Comparison of ENCODE assay signal across 29 cellular contexts in genomic region chr5:56340196-56340980, GRCh38.
"Had no signal": no experiment of that assay in that cellular context is flagged by ENCODE, and none has a peak within 500 bp of the region (broad histone marks: within the 10 kb centered on the region; RNA-seq: fewer than 3 reads in every experiment).

No MANE protein-coding gene starts in this region.

- H3K9me3 ChIP-seq: adrenal gland, tibial nerve had no signal

- H3K27ac Mint-ChIP-seq: activated CD4-positive, alpha-beta memory T cell treated with anti-CD3 and anti-CD28 coated beads for 36 hours; activated CD4-positive, alpha-beta T cell treated with anti-CD3 and anti-CD28 coated beads, Interleukin-2, amount 10 ng/mL, durations not matched to agents 24 days and 14 days; activated naive CD4-positive, alpha-beta T cell treated with anti-CD3 and anti-CD28 coated beads for 36 hours; activated naive CD8-positive, alpha-beta T cell treated with anti-CD3 and anti-CD28 coated beads for 36 hours; activated T-helper 1 cell treated with anti-CD3 and anti-CD28 coated beads, Interleukin-12 subunit alpha, Interleukin-12 subunit beta, Interleukin-2, Interleukin-4 antibody, amounts not matched to agents 30 ng/mL and 10 ng/mL and 1 ng/mL, durations not matched to agents 14 hours and 24 hours and 36 hours; dendritic cell treated with granulocyte-macrophage colony-stimulating factor and Interleukin-4, amounts not matched to agents 40 ng/mL and 50 ng/mL, for 4 days; endodermal cell; neural progenitor cell had no signal

- H3K27me3 ChIP-seq: adrenal gland, brain microvascular endothelial cell, esophagus muscularis mucosa, neural progenitor cell, tibial nerve had no signal

- H3K79me2 ChIP-seq: parathyroid adenoma had no signal

- H3K27me3 Mint-ChIP-seq: activated CD4-positive, alpha-beta memory T cell treated with anti-CD3 and anti-CD28 coated beads for 36 hours; activated CD4-positive, alpha-beta T cell treated with anti-CD3 and anti-CD28 coated beads, Interleukin-2, amount 10 ng/mL, durations not matched to agents 24 days and 14 days; activated naive CD8-positive, alpha-beta T cell treated with anti-CD3 and anti-CD28 coated beads for 36 hours; memory B cell had no signal

- H3K4me2 ChIP-seq: neural progenitor cell had no signal

- DNase-seq: activated CD4-positive, alpha-beta memory T cell treated with anti-CD3 and anti-CD28 coated beads for 36 hours; activated CD4-positive, alpha-beta T cell treated with anti-CD3 and anti-CD28 coated beads, Interleukin-2, amount 10 ng/mL, durations not matched to agents 24 days and 14 days; activated CD8-positive, alpha-beta memory T cell treated with anti-CD3 and anti-CD28 coated beads, Interleukin-2, amount 50 U/mL, for 4 hours; activated effector memory CD4-positive, alpha-beta T cell treated with anti-CD3 and anti-CD28 coated beads, Interleukin-2, amount 50 U/mL, for 16 hours; activated naive CD4-positive, alpha-beta T cell treated with anti-CD3 and anti-CD28 coated beads for 36 hours; activated naive CD8-positive, alpha-beta T cell treated with anti-CD3 and anti-CD28 coated beads for 36 hours; activated T-cell treated with anti-CD3 and anti-CD28 coated beads, Interleukin-2, amount 50 U/mL, for 1 hour; adrenal gland; brain microvascular endothelial cell; central memory CD4-positive, alpha-beta T cell; endodermal cell; head of caudate nucleus; hypothalamus; immature natural killer cell; naive thymus-derived CD8-positive, alpha-beta T cell; occipital lobe; right cardiac atrium; stimulated activated CD4-positive, alpha-beta T cell treated with anti-CD3 and anti-CD28 coated beads, Interleukin-2, amount 100 ng/mL, for 48 hours; stimulated activated naive CD4-positive, alpha-beta T cell treated with Interleukin-2 at 50 U/mL for 16 hours; T-helper 1 cell had no signal

- H3K4me3 Mint-ChIP-seq: activated CD4-positive, alpha-beta memory T cell treated with anti-CD3 and anti-CD28 coated beads for 36 hours; activated CD4-positive, alpha-beta T cell treated with anti-CD3 and anti-CD28 coated beads, Interleukin-2, amount 10 ng/mL, durations not matched to agents 24 days and 14 days; activated naive CD4-positive, alpha-beta T cell treated with anti-CD3 and anti-CD28 coated beads for 36 hours; activated naive CD8-positive, alpha-beta T cell treated with anti-CD3 and anti-CD28 coated beads for 36 hours; activated T-helper 1 cell treated with anti-CD3 and anti-CD28 coated beads, Interleukin-12 subunit alpha, Interleukin-12 subunit beta, Interleukin-2, Interleukin-4 antibody, amounts not matched to agents 30 ng/mL and 10 ng/mL and 1 ng/mL, durations not matched to agents 14 hours and 24 hours and 36 hours; dendritic cell treated with granulocyte-macrophage colony-stimulating factor and Interleukin-4, amounts not matched to agents 40 ng/mL and 50 ng/mL, for 4 days; endodermal cell; immature natural killer cell; memory B cell; naive thymus-derived CD8-positive, alpha-beta T cell; neural progenitor cell had no signal

- ATAC-seq: activated CD4-positive, CD25-positive, alpha-beta regulatory T cell treated with anti-CD3 and anti-CD28 coated beads, Interleukin-2, amount 50 U/mL, for 24 hours; naive thymus-derived CD8-positive, alpha-beta T cell; right cardiac atrium had no signal

- H3K4me3 ChIP-seq: adrenal gland, esophagus muscularis mucosa, neural progenitor cell, tibial nerve had no signal

- H3K4me1 Mint-ChIP-seq: endodermal cell, immature natural killer cell, neural progenitor cell had no signal

- H2AFZ ChIP-seq: neural progenitor cell, parathyroid adenoma had no signal

- H3K4me1 ChIP-seq: adrenal gland, esophagus muscularis mucosa, neural progenitor cell, parathyroid adenoma, tibial nerve had no signal

- H3K9ac ChIP-seq: neural progenitor cell, parathyroid adenoma had no signal

- H3K36me3 ChIP-seq: adrenal gland, brain microvascular endothelial cell, esophagus muscularis mucosa, neural progenitor cell, tibial nerve had no signal

- H3K36me3 Mint-ChIP-seq: neural progenitor cell had no signal

- H3K27ac ChIP-seq: adrenal gland, brain microvascular endothelial cell, esophagus muscularis mucosa, neural progenitor cell, parathyroid adenoma, tibial nerve, VCaP had no signal
